Comparison of ENCODE assay signal across 21 cellular contexts in the genomic region with DNA sequence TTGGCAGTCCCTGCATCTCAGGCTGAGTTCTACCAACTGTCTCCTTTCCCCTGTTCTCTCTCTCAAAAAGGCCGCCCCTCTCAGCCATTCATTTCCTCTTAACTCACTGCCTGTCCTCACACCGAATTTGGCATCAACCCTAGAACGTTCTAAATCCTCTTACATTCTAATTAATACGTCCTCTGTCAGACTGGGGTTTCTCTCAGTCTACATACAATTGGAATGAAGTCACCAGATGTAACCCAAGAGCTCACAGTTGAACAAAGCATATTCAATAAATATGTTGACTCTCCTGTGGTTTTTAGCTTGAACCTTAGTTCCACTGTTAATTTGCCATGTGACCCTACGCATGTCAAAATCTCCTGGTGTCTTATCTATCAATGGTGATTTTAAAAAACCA.
DNase-seq lines count a peak whose midpoint lies in the region; ATAC-seq and TF ChIP-seq lines count a peak whose summit lies in the region.
"Had no signal": no experiment of that assay in that cellular context is flagged by ENCODE, and none has a peak within 500 bp of the region (broad histone marks: within the 10 kb centered on the region; RNA-seq: fewer than 3 reads in every experiment).

No MANE protein-coding gene starts in this region.

- no peaks in the 10 kb centered on the region for H3K9me3 ChIP-seq in GM23248 (ENCODE audit: low read depth)
- H3K9me3 ChIP-seq in esophagus squamous epithelium: peaks cover 0 to 14% (median 11%) of the 10 kb centered on the region in 3 donors
- H3K9me3 ChIP-seq: colonic mucosa had no signal

- TF ChIP-seq CTCF in AG04449 (IDR thresholded peaks at IDR 0.05; ENCODE audit: insufficient read depth, low read length, missing control alignments): no peak
- no peak for TF ChIP-seq CTCF in esophagus squamous epithelium (IDR thresholded peaks at IDR 0.05)

- H3K4me1 ChIP-seq in GM23248 (ENCODE audit: insufficient read depth): peaks cover 13% of the 10 kb centered on the region; the same call in 1 of the 2 replicates
- H3K4me1 ChIP-seq in esophagus squamous epithelium: peaks cover 0 to 14% (median 4%) of the 10 kb centered on the region in 3 donors

- WGBS in GM23248 (ENCODE audit: low coverage in 1 of 2, low lambda C conversion rate in 2 of 2, missing lambda C conversion rate in 2 of 2), 2 experiments: 51 to 59% methylated on average over 5 of the region's 5 CpGs
- WGBS in esophagus squamous epithelium, 2 donors: 58 to 67% methylated on average over 5 of the region's 5 CpGs

- H3K9me2 ChIP-seq in GM23248 (ENCODE audit: insufficient read depth): no peaks in the 10 kb centered on the region

- in situ Hi-C loops in GM23248 (cut with MboI): no loop called here

- H3K4me3 ChIP-seq in AG04449 (ENCODE audit: low read depth, low read length): no peak overlapping the region
- H3K4me3 ChIP-seq in GM23248: no peak overlapping the region
- no peak overlapping the region for H3K4me3 ChIP-seq in esophagus squamous epithelium
- H3K4me3 ChIP-seq: colonic mucosa, left ventricle myocardium inferior had no signal

- no peak overlapping the region for H3K4me2 ChIP-seq in GM23248 (ENCODE audit: unreplicated experiment)

- CTCF ChIA-PET in AG04449 (lab: Yijun Ruan, JAX): interaction anchor here (1.0 to 1.6 kb wide), 4 partner anchors 11 to 1091 kb away, joined by 3 to 5 read pairs (median 3); no protein-coding TSS in a partner anchor

- no peak for ATAC-seq in GM19023 (IDR thresholded peaks at IDR 0.05; ENCODE audit: unreplicated experiment)
- ATAC-seq: activated T-helper 17 cell treated with anti-CD3 and anti-CD28 coated beads, Interleukin-2, amount 50 U/mL, for 72 hours; naive thymus-derived CD4-positive, alpha-beta T cell had no signal

- DNase-seq in AG04449 (ENCODE audit: low read depth, low spot score) (peak; percentile 50), GM23248 (peak; percentile 48), SW480 (ENCODE audit: low spot score) (peak; percentile 11), fibroblast of peridontal ligament (ENCODE audit: extremely low read depth) (peak; percentile 55), DMS53 (lab: John Stamatoyannopoulos, UW) (no peak), esophagus squamous epithelium (lab: John Stamatoyannopoulos, UW) (no peak)
- no peak for DNase-seq in stimulated activated CD4-positive, alpha-beta T cell treated with anti-CD3 and anti-CD28 coated beads, Interleukin-4, amount 100 ng/mL, for 4 hours
- DNase-seq: activated CD8-positive, alpha-beta memory T cell treated with anti-CD3 and anti-CD28 coated beads for 24 hours; colonic mucosa; Kasumi-1; left ventricle myocardium inferior; naive thymus-derived CD4-positive, alpha-beta T cell; NCI-H146; NCI-H524 treated with DMSO at 0.1 percent for 48 hours; posterior cingulate gyrus; RPMI8226; stimulated activated naive CD4-positive, alpha-beta T cell treated with Interleukin-2 at 50 U/mL for 16 hours; T-helper 1 cell had no signal

- TF ChIP-seq POLR2A in esophagus squamous epithelium (IDR thresholded peaks at IDR 0.05): no peak

- POLR2A ChIA-PET in AG04449 (lab: Yijun Ruan, JAX): no interaction called here

- H3K9ac ChIP-seq in GM23248: no peak overlapping the region

- H3K27me3 ChIP-seq in GM23248 (replicated peaks; ENCODE audit: insufficient read depth): no peaks in the 10 kb centered on the region
- H3K27me3 ChIP-seq in esophagus squamous epithelium: peaks cover 0 to 26% (median 0%) of the 10 kb centered on the region in 4 donors
- H3K27me3 ChIP-seq: colonic mucosa had no signal

- H3K79me2 ChIP-seq in GM23248 (ENCODE audit: insufficient read depth): no peaks in the 10 kb centered on the region

- no peaks in the 10 kb centered on the region for H3F3A ChIP-seq in GM23248 (ENCODE audit: insufficient read depth)

- H3K36me3 ChIP-seq in GM23248 (ENCODE audit: low read depth) (no peaks in the 10 kb centered on the region), esophagus squamous epithelium (no peaks in the 10 kb centered on the region)
- H3K36me3 ChIP-seq: colonic mucosa, left ventricle myocardium inferior had no signal

- no peaks in the 10 kb centered on the region for H4K20me1 ChIP-seq in GM23248 (ENCODE audit: insufficient read depth)

- intact Hi-C loops in esophagus squamous epithelium (cut with DNase I): no loop called here

- no peak overlapping the region for H2AFZ ChIP-seq in GM23248

- H3K27ac ChIP-seq in GM23248 (no peak overlapping the region), esophagus squamous epithelium (no peak overlapping the region)
- H3K27ac ChIP-seq: colonic mucosa, HL-60, left ventricle myocardium inferior had no signal

Comparison
In these comparisons a context has a peak if more than half of its experiments do, and no peak if none do; other contexts are left out.
1. DNase-seq: peak in AG04449 (single experiment), GM23248 (single experiment), SW480 (single experiment) and fibroblast of peridontal ligament (single experiment); none in DMS53 (single experiment), stimulated activated CD4-positive, alpha-beta T cell treated with anti-CD3 and anti-CD28 coated beads, Interleukin-4, amount 100 ng/mL, for 4 hours (0 of 2) and esophagus squamous epithelium (single experiment).